8 cellular contexts compared by ENCODE assay signal in genomic region chr20:63980806-63981728, GRCh38. TPM values are rescaled to one million over a fixed set of nuclear protein-coding genes. Genes with fewer than 3 reads are reported as not detected.
DNase-seq lines count a peak whose midpoint lies in the region; ATAC-seq and TF ChIP-seq lines count a peak whose summit lies in the region.

PRPF6 (plus strand) TSS chr20:63981132; CDS start chr20:63981246, 114 bp downstream.

- peaks cover 30 to 42% of the 10 kb centered on the region in 2 donors for H3K36me3 Mint-ChIP-seq in activated naive CD4-positive, alpha-beta T cell treated with anti-CD3 and anti-CD28 coated beads, Interleukin-2, amount 50 U/mL, for 72 hours

- TF ChIP-seq CTCF in osteoblast (IDR thresholded peaks at IDR 0.05; ENCODE audit: extremely low read depth, low read depth, low read length), result peak; percentile 76
- peak; percentile 64 for TF ChIP-seq CTCF in thoracic aorta (IDR thresholded peaks at IDR 0.05)

- H3K4me3 ChIP-seq in GM08714 (ENCODE audit: low read length) (peak within 1 kb of the TSS; percentile 91), osteoblast (ENCODE audit: insufficient read depth, low read length) (peak within 1 kb of the TSS; percentile 98), thoracic aorta (peak within 1 kb of the TSS; percentile 96)

- DNase-seq in NCI-H1092 (lab: John Stamatoyannopoulos, UW), result peak; percentile 94
- DNase-seq in activated naive CD4-positive, alpha-beta T cell treated with anti-CD3 and anti-CD28 coated beads, Interleukin-2, amount 50 U/mL, for 72 hours (ENCODE audit: low spot score in 2 of 2), result peak; percentile 96
- peak; percentile 97 for DNase-seq in glomerular visceral epithelial cell (ENCODE audit: extremely low spot score)
- peak; percentile 100 for DNase-seq in osteoblast (ENCODE audit: insufficient read length, low spot score, missing footprints)
- peak; percentile 70 for DNase-seq in thoracic aorta (ENCODE audit: low spot score)

- no peaks in the 10 kb centered on the region for H3K9me3 Mint-ChIP-seq in activated naive CD4-positive, alpha-beta T cell treated with anti-CD3 and anti-CD28 coated beads, Interleukin-2, amount 50 U/mL, for 72 hours

- H3K27me3 ChIP-seq in osteoblast (ENCODE audit: insufficient read depth, low read length) (no peaks in the 10 kb centered on the region), thoracic aorta (replicated peaks; ENCODE audit: insufficient read depth) (no peaks in the 10 kb centered on the region)

- peak within 1 kb of the TSS; percentile 94 for H2AFZ ChIP-seq in osteoblast (ENCODE audit: low read length)

- ATAC-seq in HG02571 (IDR thresholded peaks at IDR 0.05; ENCODE audit: unreplicated experiment) (peak; percentile 55), SK-N-SH treated with all-trans-retinoic acid at 6 μM for 48 hours (peak; percentile 76), thoracic aorta (ENCODE audit: insufficient number of reproducible peaks, low FRiP score, low read depth) (peak; percentile 74)
- peak; percentile 64 to 65 for ATAC-seq in activated naive CD4-positive, alpha-beta T cell treated with anti-CD3 and anti-CD28 coated beads, Interleukin-2, amount 50 U/mL, for 72 hours

- peaks cover 11% of the 10 kb centered on the region for H4K20me1 ChIP-seq in osteoblast (ENCODE audit: insufficient read depth, low read length)

- H3K27ac ChIP-seq in osteoblast (ENCODE audit: low read depth, low read length), result peak within 1 kb of the TSS; percentile 74
- peak within 1 kb of the TSS; percentile 77 to 81 for H3K27ac ChIP-seq in thoracic aorta

- H3K4me2 ChIP-seq in osteoblast (ENCODE audit: insufficient read depth, low read length), result peak within 1 kb of the TSS; percentile 95

- H3K9me3 ChIP-seq in osteoblast (ENCODE audit: low read depth, low read length) (no peaks in the 10 kb centered on the region), thoracic aorta (no peaks in the 10 kb centered on the region)

- peaks cover 32% of the 10 kb centered on the region for H3K79me2 ChIP-seq in osteoblast (ENCODE audit: insufficient read depth, low read length)

- peaks cover 35% of the 10 kb centered on the region for H3K4me1 ChIP-seq in osteoblast (ENCODE audit: insufficient read depth, low read length)
- H3K4me1 ChIP-seq in thoracic aorta (ENCODE audit: control insufficient read depth in 1 of 2, low read depth in 2 of 2), result peaks cover 17 to 33% of the 10 kb centered on the region in 2 donors

- peak within 1 kb of the TSS; percentile 93 to 99 for H3K27ac Mint-ChIP-seq in activated naive CD4-positive, alpha-beta T cell treated with anti-CD3 and anti-CD28 coated beads, Interleukin-2, amount 50 U/mL, for 72 hours

- H3K36me3 ChIP-seq in osteoblast (ENCODE audit: insufficient read depth, low read length), result peaks cover 31% of the 10 kb centered on the region
- peaks cover 20% of the 10 kb centered on the region for H3K36me3 ChIP-seq in thoracic aorta

TF ChIP-seq in SK-N-SH treated with all-trans-retinoic acid at 6 μM for 48 hours, 23 proteins besides CTCF, POLR2A, EP300 and RAD21:
- TF ChIP-seq ZNF70 (CRISPR knock-in tag; IDR thresholded peaks at IDR 0.05) (no peak), TSHZ2 (CRISPR knock-in tag; IDR thresholded peaks at IDR 0.05) (no peak), TOX (CRISPR knock-in tag; IDR thresholded peaks at IDR 0.05; ENCODE audit: borderline replicate concordance) (no peak), ZNF8 (CRISPR knock-in tag; IDR thresholded peaks at IDR 0.05) (no peak), TCF4 (CRISPR knock-in tag; IDR thresholded peaks at IDR 0.05; ENCODE audit: borderline replicate concordance) (no peak), ZC3H10 (CRISPR knock-in tag; IDR thresholded peaks at IDR 0.05) (no peak), ZFP30 (CRISPR knock-in tag; IDR thresholded peaks at IDR 0.05) (no peak), ZNF565 (CRISPR knock-in tag; conservative IDR thresholded peaks at IDR 0.05; ENCODE audit: low read depth) (no peak), ARNTL (CRISPR knock-in tag; IDR thresholded peaks at IDR 0.05; ENCODE audit: borderline replicate concordance, low read depth) (no peak), ISL1 (CRISPR knock-in tag; IDR thresholded peaks at IDR 0.05) (no peak), OSR1 (CRISPR knock-in tag; IDR thresholded peaks at IDR 0.05) (no peak), ESRRG (CRISPR knock-in tag; IDR thresholded peaks at IDR 0.05) (no peak), CSRNP3 (CRISPR knock-in tag; IDR thresholded peaks at IDR 0.05) (no peak), PPARA (CRISPR knock-in tag; IDR thresholded peaks at IDR 0.05; ENCODE audit: borderline replicate concordance) (no peak), RARB (CRISPR knock-in tag; IDR thresholded peaks at IDR 0.05) (no peak)
- TF ChIP-seq, protein P1, sequence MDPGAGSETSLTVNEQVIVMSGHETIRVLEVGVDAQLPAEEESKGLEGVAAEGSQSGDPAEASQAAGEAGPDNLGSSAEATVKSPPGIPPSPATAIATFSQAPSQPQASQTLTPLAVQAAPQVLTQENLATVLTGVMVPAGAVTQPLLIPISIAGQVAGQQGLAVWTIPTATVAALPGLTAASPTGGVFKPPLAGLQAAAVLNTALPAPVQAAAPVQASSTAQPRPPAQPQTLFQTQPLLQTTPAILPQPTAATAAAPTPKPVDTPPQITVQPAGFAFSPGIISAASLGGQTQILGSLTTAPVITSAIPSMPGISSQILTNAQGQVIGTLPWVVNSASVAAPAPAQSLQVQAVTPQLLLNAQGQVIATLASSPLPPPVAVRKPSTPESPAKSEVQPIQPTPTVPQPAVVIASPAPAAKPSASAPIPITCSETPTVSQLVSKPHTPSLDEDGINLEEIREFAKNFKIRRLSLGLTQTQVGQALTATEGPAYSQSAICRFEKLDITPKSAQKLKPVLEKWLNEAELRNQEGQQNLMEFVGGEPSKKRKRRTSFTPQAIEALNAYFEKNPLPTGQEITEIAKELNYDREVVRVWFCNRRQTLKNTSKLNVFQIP (CRISPR knock-in tag; IDR thresholded peaks at IDR 0.05; ENCODE audit: borderline replicate concordance, low read depth), result no peak
- TF ChIP-seq, protein P2, sequence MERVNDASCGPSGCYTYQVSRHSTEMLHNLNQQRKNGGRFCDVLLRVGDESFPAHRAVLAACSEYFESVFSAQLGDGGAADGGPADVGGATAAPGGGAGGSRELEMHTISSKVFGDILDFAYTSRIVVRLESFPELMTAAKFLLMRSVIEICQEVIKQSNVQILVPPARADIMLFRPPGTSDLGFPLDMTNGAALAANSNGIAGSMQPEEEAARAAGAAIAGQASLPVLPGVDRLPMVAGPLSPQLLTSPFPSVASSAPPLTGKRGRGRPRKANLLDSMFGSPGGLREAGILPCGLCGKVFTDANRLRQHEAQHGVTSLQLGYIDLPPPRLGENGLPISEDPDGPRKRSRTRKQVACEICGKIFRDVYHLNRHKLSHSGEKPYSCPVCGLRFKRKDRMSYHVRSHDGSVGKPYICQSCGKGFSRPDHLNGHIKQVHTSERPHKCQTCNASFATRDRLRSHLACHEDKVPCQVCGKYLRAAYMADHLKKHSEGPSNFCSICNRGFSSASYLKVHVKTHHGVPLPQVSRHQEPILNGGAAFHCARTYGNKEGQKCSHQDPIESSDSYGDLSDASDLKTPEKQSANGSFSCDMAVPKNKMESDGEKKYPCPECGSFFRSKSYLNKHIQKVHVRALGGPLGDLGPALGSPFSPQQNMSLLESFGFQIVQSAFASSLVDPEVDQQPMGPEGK (CRISPR knock-in tag; IDR thresholded peaks at IDR 0.05; ENCODE audit: borderline replicate concordance), result no peak

RNA-seq across cellular contexts. Expression of gene PRPF6, which starts in this region (rescaled TPM):
- total RNA-seq in activated naive CD4-positive, alpha-beta T cell treated with anti-CD3 and anti-CD28 coated beads, Interleukin-2, amount 50 U/mL, for 72 hours, result 10 to 100 TPM; 82.1 to 82.7 TPM
- total RNA-seq in osteoblast (47.1 and 56.1 TPM in 2 replicates), thoracic aorta (10 to 100 TPM; 51.9 to 52.9 TPM)

Comparison
In these comparisons a context has a peak if more than half of its experiments do, and no peak if none do; other contexts are left out.
1. Peak in every context shown above with its lines: DNase-seq, ATAC-seq, H3K4me3 ChIP-seq and H3K27ac ChIP-seq.